ENCODE assay signal across 8 cellular contexts in genomic region chrX:13733506-13733905, GRCh38. TPM values are rescaled to one million over a fixed set of nuclear protein-coding genes. Genes with fewer than 3 reads are reported as not detected.
DNase-seq lines count a peak whose midpoint lies in the region; ATAC-seq and TF ChIP-seq lines count a peak whose summit lies in the region.

No MANE protein-coding gene starts in this region.

- H3K9me3 Mint-ChIP-seq in progenitor cell of endocrine pancreas (ENCODE audit: low read depth): peaks cover 16% of the 10 kb centered on the region

- H4K20me1 ChIP-seq in DOHH2 (ENCODE audit: control insufficient read depth, insufficient read depth, low read depth, low read length): no peaks in the 10 kb centered on the region

- no peaks in the 10 kb centered on the region for H3K9me3 ChIP-seq in DOHH2 (ENCODE audit: control insufficient read depth, insufficient read depth, low read length)
- H3K9me3 ChIP-seq in esophagus muscularis mucosa: no peaks in the 10 kb centered on the region

- DNase-seq in RKO (ENCODE audit: low spot score) (peak; percentile 58), esophagus muscularis mucosa (ENCODE audit: extremely low spot score) (no peak), progenitor cell of endocrine pancreas (ENCODE audit: low spot score, unreplicated experiment) (no peak), left colon (no peak), GDM1 (lab: John Stamatoyannopoulos, UW) (no peak), SKM-1 (lab: John Stamatoyannopoulos, UW; ENCODE audit: unreplicated experiment) (no peak)

- H3K79me2 ChIP-seq in DOHH2 (ENCODE audit: control insufficient read depth, low read length): peaks cover 85% of the 10 kb centered on the region

- H3K4me1 Mint-ChIP-seq in progenitor cell of endocrine pancreas (ENCODE audit: low read depth): peaks cover 24% of the 10 kb centered on the region

- no peak for ATAC-seq in left colon
- no peak for ATAC-seq in HG03378 (IDR thresholded peaks at IDR 0.05; ENCODE audit: unreplicated experiment)

- H3K4me2 ChIP-seq in DOHH2 (ENCODE audit: low read length): peak overlapping the region; percentile 93

- TF ChIP-seq EP300 in esophagus muscularis mucosa (IDR thresholded peaks at IDR 0.05): no peak

- WGBS in esophagus muscularis mucosa: 28% methylated on average over 4 of the region's 4 CpGs

- H3K4me1 ChIP-seq in DOHH2 (ENCODE audit: control insufficient read depth, low read length) (peaks cover 39% of the 10 kb centered on the region), esophagus muscularis mucosa (peaks cover 3 to 42% (median 39%) of the 10 kb centered on the region in 4 donors)

- peak overlapping the region; percentile 100 for H3K27ac Mint-ChIP-seq in progenitor cell of endocrine pancreas

- H3K4me3 ChIP-seq in DOHH2 (ENCODE audit: low read length): peak overlapping the region; percentile 91
- H3K4me3 ChIP-seq in esophagus muscularis mucosa: peak overlapping the region; percentile 73 to 84 (median 78)

- intact Hi-C loops in esophagus muscularis mucosa (cut with DNase I) (no loop called here), left colon (cut with DNase I, micrococcal nuclease) (no loop called here)

- peaks cover 69% of the 10 kb centered on the region for H3K36me3 ChIP-seq in DOHH2 (ENCODE audit: control insufficient read depth, low read length)
- no peaks in the 10 kb centered on the region for H3K36me3 ChIP-seq in esophagus muscularis mucosa

- H3K36me3 Mint-ChIP-seq in progenitor cell of endocrine pancreas (ENCODE audit: insufficient read depth): peaks cover 26% of the 10 kb centered on the region

- no peak for TF ChIP-seq POLR2A in esophagus muscularis mucosa (IDR thresholded peaks at IDR 0.05; ENCODE audit: low read depth)

- H3K27ac ChIP-seq in DOHH2 (ENCODE audit: low read depth, low read length): peak overlapping the region; percentile 100
- peak overlapping the region; percentile 88 to 94 (median 90) for H3K27ac ChIP-seq in esophagus muscularis mucosa (replicated peaks in 1 of 4)

- no peak for TF ChIP-seq CTCF in DOHH2 (IDR thresholded peaks at IDR 0.05; ENCODE audit: low read depth, low read length, poor library complexity, severe bottlenecking)
- no peak for TF ChIP-seq CTCF in esophagus muscularis mucosa (IDR thresholded peaks at IDR 0.05)
- TF ChIP-seq CTCF in progenitor cell of endocrine pancreas (IDR thresholded peaks at IDR 0.05; ENCODE audit: unreplicated experiment): no peak

- H3K27me3 ChIP-seq in DOHH2 (ENCODE audit: control insufficient read depth, low read length) (no peaks in the 10 kb centered on the region), esophagus muscularis mucosa (no peaks in the 10 kb centered on the region)

- no peaks in the 10 kb centered on the region for H3K27me3 Mint-ChIP-seq in progenitor cell of endocrine pancreas

- H3K4me3 Mint-ChIP-seq in progenitor cell of endocrine pancreas (ENCODE audit: low read depth): peak overlapping the region; percentile 90

- H3K9me2 ChIP-seq in DOHH2 (replicated peaks; ENCODE audit: control insufficient read depth, low read length): no peaks in the 10 kb centered on the region

- peaks cover 14% of the 10 kb centered on the region for H3F3A ChIP-seq in DOHH2 (ENCODE audit: control insufficient read depth, insufficient read depth)

RNA-seq across cellular contexts. Expression of gene TRAPPC2, which starts 0.9 kb away (rescaled TPM):
- total RNA-seq in esophagus muscularis mucosa (10 to 100 TPM; 13.1 to 20.4 (median 15.2) TPM), progenitor cell of endocrine pancreas (22.6 and 23.4 TPM in 2 replicates), left colon (10 to 100 TPM; 21.7 TPM)

RNA-seq across cellular contexts. Expression of gene OFD1, which starts 1.0 kb away (rescaled TPM):
- total RNA-seq in esophagus muscularis mucosa (10 to 100 TPM; 12.6 to 17.2 (median 14.8) TPM), progenitor cell of endocrine pancreas (58.5 and 65.4 TPM in 2 replicates), left colon (10 to 100 TPM; 27.7 to 36.3 TPM)

RNA-seq across cellular contexts. Expression of gene RAB9A, which starts 44.6 kb away (rescaled TPM):
- total RNA-seq in esophagus muscularis mucosa: 10 to 100 TPM; 20.8 to 33.1 (median 25.4) TPM
- 17.6 and 20.5 TPM in 2 replicates for total RNA-seq in progenitor cell of endocrine pancreas
- total RNA-seq in left colon: 10 to 100 TPM; 28.0 to 70.6 TPM
